13 cellular contexts compared by ENCODE assay signal in the genomic region with DNA sequence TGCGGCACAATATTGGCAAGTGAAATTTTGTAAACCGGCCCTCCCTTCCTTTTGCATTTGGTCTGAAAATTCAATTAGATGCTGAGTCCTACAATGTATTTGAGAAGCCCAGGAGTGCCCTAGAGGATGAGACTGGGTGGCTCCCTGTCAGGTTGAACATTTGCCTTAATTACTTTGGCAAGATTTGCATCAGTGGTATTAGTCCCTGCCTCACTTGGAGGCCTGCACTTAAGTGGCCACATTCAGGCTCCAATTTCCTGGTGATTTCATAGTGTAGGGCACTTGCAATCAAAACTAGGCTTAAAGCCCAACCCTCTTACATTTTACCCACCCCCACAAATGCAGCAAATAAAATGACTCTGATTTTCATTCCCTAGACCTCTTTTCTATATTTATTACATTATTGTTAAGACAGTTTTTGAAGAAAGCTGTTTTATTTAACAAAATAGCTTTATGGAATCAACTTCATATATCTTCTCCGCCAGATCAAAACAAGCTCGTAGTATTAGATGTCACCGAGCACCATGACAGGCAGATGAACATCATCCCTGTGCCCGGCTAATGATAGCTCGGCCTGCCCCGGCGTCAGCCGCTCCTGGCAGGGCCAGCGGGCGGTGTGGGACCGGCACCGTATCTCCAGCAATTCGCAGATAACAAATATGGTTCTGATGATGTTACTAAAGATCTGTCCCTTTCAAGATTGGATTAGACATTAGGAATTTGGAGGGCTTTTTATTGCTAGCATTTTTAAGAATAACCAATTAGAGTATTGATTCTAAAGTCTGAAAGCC.
DNase-seq lines count a peak whose midpoint lies in the region; ATAC-seq and TF ChIP-seq lines count a peak whose summit lies in the region.
"Had no signal": no experiment of that assay in that cellular context is flagged by ENCODE, and none has a peak within 500 bp of the region (broad histone marks: within the 10 kb centered on the region; RNA-seq: fewer than 3 reads in every experiment).

No MANE protein-coding gene starts in this region.

- H2AFZ ChIP-seq in hepatocyte, result no peak overlapping the region

- H3K9me3 ChIP-seq in hepatocyte (ENCODE audit: low read depth), result no peaks in the 10 kb centered on the region

- no peaks in the 10 kb centered on the region for H3K27me3 ChIP-seq in hepatocyte

- ATAC-seq in SK-N-SH treated with all-trans-retinoic acid at 6 μM for 48 hours (peak; percentile 64), HG03457 (IDR thresholded peaks at IDR 0.05; ENCODE audit: unreplicated experiment) (no peak)
- ATAC-seq: activated T-cell treated with anti-CD3 and anti-CD28 coated beads, Interleukin-2, amount 50 U/mL, for 4 hours; natural killer cell treated with Interleukin-12 subunit alpha and Interleukin-12 subunit beta and Interleukin-15 and Interleukin-18, amount 100 ng/mL, for 72 hours had no signal

- no peaks in the 10 kb centered on the region for H3K36me3 ChIP-seq in hepatocyte (replicated peaks; ENCODE audit: insufficient read depth, low read depth)

- no peaks in the 10 kb centered on the region for H4K20me1 ChIP-seq in hepatocyte (ENCODE audit: insufficient read depth, poor library complexity, severe bottlenecking)

- peak overlapping the region; percentile 58 for H3K27ac Mint-ChIP-seq in type B pancreatic cell
- no peak overlapping the region for H3K27ac Mint-ChIP-seq in activated naive CD4-positive, alpha-beta T cell treated with anti-CD3 and anti-CD28 coated beads, Interleukin-2, amount 10 ng/mL, durations not matched to agents 7 days and 5 days
- H3K27ac Mint-ChIP-seq: natural killer cell treated with Interleukin-12 subunit alpha and Interleukin-12 subunit beta and Interleukin-15 and Interleukin-18, amount 100 ng/mL, for 72 hours had no signal

- H3K4me2 ChIP-seq in hepatocyte, result no peak overlapping the region

- H3K79me2 ChIP-seq in hepatocyte, result peaks cover 65% of the 10 kb centered on the region

- H3K4me3 ChIP-seq in hepatocyte, result no peak overlapping the region
- H3K4me3 ChIP-seq: skin epidermis had no signal

- no peaks in the 10 kb centered on the region for H3K9me2 ChIP-seq in hepatocyte (replicated peaks; ENCODE audit: insufficient read depth)

- WGBS in hepatocyte (ENCODE audit: low lambda C conversion rate, missing lambda C conversion rate), result 97% methylated on average over 15 of the region's 15 CpGs

- H3K9me3 Mint-ChIP-seq in type B pancreatic cell, result no peaks in the 10 kb centered on the region
- H3K9me3 Mint-ChIP-seq in activated naive CD4-positive, alpha-beta T cell treated with anti-CD3 and anti-CD28 coated beads, Interleukin-2, amount 10 ng/mL, durations not matched to agents 7 days and 5 days, result no peaks in the 10 kb centered on the region
- H3K9me3 Mint-ChIP-seq: activated T-cell treated with anti-CD3 and anti-CD28 coated beads, Interleukin-2, amount 50 U/mL, for 4 hours; natural killer cell treated with Interleukin-12 subunit alpha and Interleukin-12 subunit beta and Interleukin-15 and Interleukin-18, amount 100 ng/mL, for 72 hours had no signal

- H3K27me3 Mint-ChIP-seq in type B pancreatic cell, result no peaks in the 10 kb centered on the region
- no peaks in the 10 kb centered on the region for H3K27me3 Mint-ChIP-seq in activated naive CD4-positive, alpha-beta T cell treated with anti-CD3 and anti-CD28 coated beads, Interleukin-2, amount 10 ng/mL, durations not matched to agents 7 days and 5 days

- peaks cover 2% of the 10 kb centered on the region for H3K36me3 Mint-ChIP-seq in type B pancreatic cell
- no peaks in the 10 kb centered on the region for H3K36me3 Mint-ChIP-seq in activated naive CD4-positive, alpha-beta T cell treated with anti-CD3 and anti-CD28 coated beads, Interleukin-2, amount 10 ng/mL, durations not matched to agents 7 days and 5 days
- H3K36me3 Mint-ChIP-seq: natural killer cell treated with Interleukin-12 subunit alpha and Interleukin-12 subunit beta and Interleukin-15 and Interleukin-18, amount 100 ng/mL, for 72 hours had no signal

- H3K4me3 Mint-ChIP-seq in type B pancreatic cell, result peak overlapping the region; percentile 55
- no peak overlapping the region for H3K4me3 Mint-ChIP-seq in activated naive CD4-positive, alpha-beta T cell treated with anti-CD3 and anti-CD28 coated beads, Interleukin-2, amount 10 ng/mL, durations not matched to agents 7 days and 5 days
- H3K4me3 Mint-ChIP-seq: activated T-cell treated with anti-CD3 and anti-CD28 coated beads, Interleukin-2, amount 50 U/mL, for 4 hours; natural killer cell treated with Interleukin-12 subunit alpha and Interleukin-12 subunit beta and Interleukin-15 and Interleukin-18, amount 100 ng/mL, for 72 hours had no signal

- peak overlapping the region; percentile 70 for H3K27ac ChIP-seq in hepatocyte

- CTCF ChIA-PET in activated naive CD4-positive, alpha-beta T cell treated with anti-CD3 and anti-CD28 coated beads, Interleukin-2, amount 10 ng/mL, durations not matched to agents 7 days and 5 days (lab: Charles Lee), result no interaction called here

- peaks cover 23% of the 10 kb centered on the region for H3K4me1 ChIP-seq in hepatocyte (ENCODE audit: insufficient read depth)

- DNase-seq in NCI-H1092 treated with DMSO at 0.1 percent for 48 hours (lab: John Stamatoyannopoulos, UW), result peak; percentile 83
- DNase-seq in hepatocyte (ENCODE audit: low spot score), result no peak
- no peak for DNase-seq in type B pancreatic cell (ENCODE audit: extremely low spot score, unreplicated experiment)
- no peak for DNase-seq in NCI-H146 (lab: John Stamatoyannopoulos, UW)
- DNase-seq in activated naive CD4-positive, alpha-beta T cell treated with anti-CD3 and anti-CD28 coated beads, Interleukin-2, amount 10 ng/mL, durations not matched to agents 7 days and 5 days, result no peak
- DNase-seq: activated T-cell treated with anti-CD3 and anti-CD28 coated beads, Interleukin-2, amount 50 U/mL, for 4 hours; kidney; NCI-H1694 treated with DMSO at 0.1 percent for 48 hours; T-helper 1 cell had no signal

- peaks cover 66% of the 10 kb centered on the region for H3K4me1 Mint-ChIP-seq in type B pancreatic cell (ENCODE audit: unreplicated experiment)
- peaks cover under 1% of the 10 kb centered on the region for H3K4me1 Mint-ChIP-seq in activated naive CD4-positive, alpha-beta T cell treated with anti-CD3 and anti-CD28 coated beads, Interleukin-2, amount 10 ng/mL, durations not matched to agents 7 days and 5 days

- TF ChIP-seq CTCF in hepatocyte (IDR thresholded peaks at IDR 0.05; ENCODE audit: poor library complexity) (no peak), type B pancreatic cell (conservative IDR thresholded peaks at IDR 0.05) (no peak)

TF ChIP-seq in SK-N-SH treated with all-trans-retinoic acid at 6 μM for 48 hours, 23 proteins besides CTCF, POLR2A, EP300 and RAD21 (continues in another document):
- TF ChIP-seq POU6F1 (CRISPR knock-in tag; IDR thresholded peaks at IDR 0.05; ENCODE audit: borderline replicate concordance, low read depth) (no peak), ISL1 (CRISPR knock-in tag; IDR thresholded peaks at IDR 0.05) (peak; percentile 19; the same call in 1 of the 2 replicates), ZC3H10 (CRISPR knock-in tag; IDR thresholded peaks at IDR 0.05) (no peak), PATZ1 (CRISPR knock-in tag; IDR thresholded peaks at IDR 0.05; ENCODE audit: borderline replicate concordance) (no peak; the same call in 1 of the 2 replicates), GLIS3 (CRISPR knock-in tag; IDR thresholded peaks at IDR 0.05) (no peak), OSR1 (CRISPR knock-in tag; IDR thresholded peaks at IDR 0.05) (no peak), SNAI2 (CRISPR knock-in tag; IDR thresholded peaks at IDR 0.05) (no peak), ZNF565 (CRISPR knock-in tag; conservative IDR thresholded peaks at IDR 0.05; ENCODE audit: low read depth) (no peak)
